ENCODE assay signal across 24 cellular contexts in the genomic region with DNA sequence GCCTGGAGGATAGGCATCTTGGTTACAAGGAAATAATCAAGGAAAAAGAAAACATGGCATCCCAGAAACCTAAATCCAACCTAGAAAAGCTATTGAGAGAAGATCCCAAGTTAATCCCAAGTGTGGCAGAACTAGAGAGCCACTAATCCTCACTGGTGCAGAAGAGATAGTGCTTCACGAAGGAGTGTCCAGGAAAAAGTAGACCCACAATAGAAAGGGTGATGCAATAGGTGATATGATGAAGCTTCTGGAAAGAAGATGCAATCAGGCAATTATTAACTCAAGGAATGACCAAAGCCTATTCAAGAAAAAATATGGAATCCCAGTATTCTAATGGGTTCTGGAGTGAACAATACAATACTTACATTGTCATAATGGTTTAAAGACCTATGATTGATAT.
"Had no signal": no experiment of that assay in that cellular context is flagged by ENCODE, and none has a peak within 500 bp of the region (broad histone marks: within the 10 kb centered on the region; RNA-seq: fewer than 3 reads in every experiment).

No MANE protein-coding gene starts in this region.

- H3K4me1 ChIP-seq: uterus had no signal

- ATAC-seq: activated CD4-positive, CD25-positive, alpha-beta regulatory T cell treated with anti-CD3 and anti-CD28 coated beads, Interleukin-2, amount 50 U/mL, for 24 hours; activated CD8-positive, alpha-beta T cell treated with anti-CD3 and anti-CD28 coated beads for 36 hours; effector memory CD8-positive, alpha-beta T cell; heart left ventricle; naive thymus-derived CD4-positive, alpha-beta T cell; stimulated activated effector memory CD8-positive, alpha-beta T cell treated with anti-CD3 and anti-CD28 coated beads, Interleukin-12 subunit alpha, Interleukin-12 subunit beta, amount 100 ng/mL, for 72 hours; T-helper 17 cell had no signal

- H3K9me3 ChIP-seq: ascending aorta, heart left ventricle, ovary, sigmoid colon, thoracic aorta, uterus had no signal

- H3K27me3 ChIP-seq: ascending aorta, heart left ventricle, ovary, sigmoid colon, uterus had no signal

- H3K27ac ChIP-seq: ascending aorta, heart left ventricle, ovary, sigmoid colon, thoracic aorta, uterus, WERI-Rb-1 had no signal

- H3K36me3 ChIP-seq: ascending aorta, heart left ventricle, ovary, sigmoid colon, thoracic aorta, uterus, WERI-Rb-1 had no signal

- H3K4me3 ChIP-seq: ascending aorta, heart left ventricle, ovary, sigmoid colon, thoracic aorta, uterus had no signal

- DNase-seq: activated CD4-positive, alpha-beta T cell treated with anti-CD3 and anti-CD28 coated beads, Interleukin-2, amount 10 ng/mL, durations not matched to agents 24 days and 14 days; activated CD8-positive, alpha-beta T cell treated with anti-CD3 and anti-CD28 coated beads for 36 hours; activated naive CD4-positive, alpha-beta T cell treated with Interleukin-2 at 50 U/mL for 16 hours; activated T-cell treated with anti-CD3 and anti-CD28 coated beads, Interleukin-2, amount 50 U/mL, for 48 hours; caudate nucleus; cortex of kidney; effector memory CD8-positive, alpha-beta T cell; foreskin fibroblast; heart left ventricle; midbrain; naive thymus-derived CD4-positive, alpha-beta T cell; ovary; retina; sigmoid colon; small intestine; stimulated activated CD4-positive, alpha-beta T cell treated with anti-CD3 and anti-CD28 coated beads, Interleukin-4, amount 100 ng/mL, for 24 hours; T-helper 17 cell; T1000; uterus; WERI-Rb-1 had no signal
